ENCODE assay signal across 25 cellular contexts in genomic region chr10:100677290-100677945, GRCh38.
"Had no signal": no experiment of that assay in that cellular context is flagged by ENCODE, and none has a peak within 500 bp of the region (broad histone marks: within the 10 kb centered on the region; RNA-seq: fewer than 3 reads in every experiment).

No MANE protein-coding gene starts in this region.

- DNase-seq: dermis blood vessel endothelial cell; effector memory CD4-positive, alpha-beta T cell; foreskin keratinocyte; glutamatergic neuron; heart right ventricle; hippocampal formation; left cardiac atrium; left lung; mesenchymal stem cell; midbrain; naive thymus-derived CD4-positive, alpha-beta T cell; nephron progenitor cell; nucleus accumbens; psoas muscle; right cardiac atrium; sigmoid colon; stimulated activated CD4-positive, alpha-beta T cell treated with anti-CD3 and anti-CD28 coated beads, Interleukin-4, amount 100 ng/mL, for 4 hours; stimulated activated naive B cell treated with anti-CD40 and anti-IgM and Interleukin-4, amounts not matched to agents 10 μg/mL and 1 μg/mL and 100 μg/mL, for 72 hours; stomach; thyroid gland; trophoblast cell had no signal

- H3K4me3 Mint-ChIP-seq: naive thymus-derived CD4-positive, alpha-beta T cell; nephron progenitor cell; stimulated activated naive B cell treated with anti-CD40 and anti-IgM and Interleukin-4, amounts not matched to agents 10 μg/mL and 1 μg/mL and 100 μg/mL, for 72 hours had no signal

- H3K36me3 ChIP-seq: esophagus muscularis mucosa, gastroesophageal sphincter, heart right ventricle, left lung, sigmoid colon, stomach, thyroid gland, vagina had no signal

- ATAC-seq: foreskin keratinocyte; gastroesophageal sphincter; heart right ventricle; left cardiac atrium; left lung; naive thymus-derived CD4-positive, alpha-beta T cell; psoas muscle; right cardiac atrium; stimulated activated naive B cell treated with anti-CD40 and anti-IgM and Interleukin-4, amounts not matched to agents 10 μg/mL and 1 μg/mL and 100 μg/mL, for 72 hours had no signal

- H3K4me3 ChIP-seq: coronary artery, esophagus muscularis mucosa, gastroesophageal sphincter, heart right ventricle, left lung, psoas muscle, sigmoid colon, stomach, thyroid gland, vagina had no signal

- H3K4me1 ChIP-seq: foreskin keratinocyte, left lung, psoas muscle, thyroid gland had no signal

- H3K27me3 ChIP-seq: vagina had no signal

- H3K27ac ChIP-seq: coronary artery, esophagus muscularis mucosa, foreskin keratinocyte, gastroesophageal sphincter, heart right ventricle, left lung, psoas muscle, sigmoid colon, stomach, thyroid gland, vagina had no signal

- H3K36me3 Mint-ChIP-seq: stimulated activated naive B cell treated with anti-CD40 and anti-IgM and Interleukin-4, amounts not matched to agents 10 μg/mL and 1 μg/mL and 100 μg/mL, for 72 hours had no signal

- H3K4me1 Mint-ChIP-seq: stimulated activated naive B cell treated with anti-CD40 and anti-IgM and Interleukin-4, amounts not matched to agents 10 μg/mL and 1 μg/mL and 100 μg/mL, for 72 hours had no signal

- H3K9me3 Mint-ChIP-seq: nephron progenitor cell; stimulated activated naive B cell treated with anti-CD40 and anti-IgM and Interleukin-4, amounts not matched to agents 10 μg/mL and 1 μg/mL and 100 μg/mL, for 72 hours had no signal

- H3K9me3 ChIP-seq: esophagus muscularis mucosa, gastroesophageal sphincter, heart right ventricle, left lung, psoas muscle, sigmoid colon, stomach, thyroid gland, vagina had no signal

- H3K27ac Mint-ChIP-seq: naive thymus-derived CD4-positive, alpha-beta T cell; nephron progenitor cell; stimulated activated naive B cell treated with anti-CD40 and anti-IgM and Interleukin-4, amounts not matched to agents 10 μg/mL and 1 μg/mL and 100 μg/mL, for 72 hours had no signal
